10 cellular contexts compared by ENCODE assay signal in the genomic region with DNA sequence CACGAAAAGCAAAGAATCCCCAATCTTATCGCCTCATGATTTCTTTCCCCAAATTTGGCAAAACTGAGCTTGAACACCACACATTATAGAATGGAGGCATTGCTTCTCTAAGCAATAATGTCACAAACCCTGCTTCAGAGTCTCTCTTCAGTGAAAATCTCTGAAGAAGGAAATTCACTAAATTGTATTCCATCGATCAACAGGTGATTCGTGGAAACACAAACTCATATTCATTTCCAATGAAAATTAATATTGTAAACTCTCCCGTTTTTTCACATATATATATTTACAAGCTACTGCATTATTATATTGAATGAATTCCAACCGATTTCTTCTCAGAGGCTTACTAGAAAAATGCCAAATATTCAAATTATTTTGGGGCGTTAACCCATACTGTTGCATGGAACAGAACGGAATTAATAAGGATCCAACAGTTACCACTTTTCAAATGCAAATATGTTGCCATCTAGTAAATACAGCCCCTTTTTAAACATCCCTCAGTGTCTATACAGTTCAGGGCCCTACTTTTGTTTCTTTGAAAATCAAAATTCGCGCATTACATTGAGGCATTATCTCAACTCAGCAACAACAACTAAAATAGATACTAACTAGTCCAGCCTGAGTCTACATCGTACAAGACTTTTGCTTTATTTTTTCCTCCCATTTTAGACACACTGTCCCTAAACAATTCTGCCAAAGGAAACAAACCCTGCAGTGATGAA. TPM values are rescaled to one million over a fixed set of nuclear protein-coding genes. Genes with fewer than 3 reads are reported as not detected.
DNase-seq lines count a peak whose midpoint lies in the region; FAIRE-seq and TF ChIP-seq lines count a peak whose summit lies in the region.
"Had no signal": no experiment of that assay in that cellular context is flagged by ENCODE, and none has a peak within 500 bp of the region (broad histone marks: within the 10 kb centered on the region; RNA-seq: fewer than 3 reads in every experiment).

No MANE protein-coding gene starts in this region.

- peak overlapping the region; percentile 82 for H3K27ac ChIP-seq in skeletal muscle tissue (ENCODE audit: low read depth, low read length)

- H3K4me1 ChIP-seq in adipocyte (ENCODE audit: control insufficient read depth, insufficient read depth, low read length) = peaks cover 33% of the 10 kb centered on the region
- peaks cover 18 to 30% (median 23%) of the 10 kb centered on the region in 3 donors for H3K4me1 ChIP-seq in skeletal muscle tissue (ENCODE audit: control insufficient read depth in 3 of 3, insufficient read depth in 3 of 3, low read length in 3 of 3)

- H3K9me3 ChIP-seq in adipocyte (ENCODE audit: control insufficient read depth, low read length) (no peaks in the 10 kb centered on the region), iPS-18c (ENCODE audit: control insufficient read depth, insufficient read depth, low read length) (no peaks in the 10 kb centered on the region), skeletal muscle tissue (ENCODE audit: control insufficient read depth in 3 of 3, low read length in 3 of 3) (no peaks in the 10 kb centered on the region)

- H3K9ac ChIP-seq in adipocyte (ENCODE audit: low read length) = peak overlapping the region; percentile 94
- H3K9ac ChIP-seq in skeletal muscle tissue (ENCODE audit: low read depth in 1 of 3, low read length in 3 of 3) = peak overlapping the region; percentile 76 to 93 (median 91)

- TF ChIP-seq CTCF in HFF-Myc (IDR thresholded peaks at IDR 0.05; ENCODE audit: low read depth, low read length, missing control alignments) = no peak

- DNase-seq in HFF-Myc (ENCODE audit: extremely low read depth, low read depth) (no peak), adipocyte (ENCODE audit: low read depth) (peak; percentile 15), GM19239 (ENCODE audit: insufficient read length, low spot score) (no peak), NCI-H1930 (lab: John Stamatoyannopoulos, UW) (no peak), GM03348 (ENCODE audit: low spot score) (no peak), HT-29 (ENCODE audit: low spot score) (no peak)
- DNase-seq: stimulated activated naive CD4-positive, alpha-beta T cell had no signal

- H3K27me3 ChIP-seq in adipocyte (replicated peaks; ENCODE audit: control insufficient read depth, insufficient read depth, low read length) = no peaks in the 10 kb centered on the region
- no peaks in the 10 kb centered on the region for H3K27me3 ChIP-seq in skeletal muscle tissue (ENCODE audit: control insufficient read depth in 3 of 3, insufficient read depth in 3 of 3, low read length in 3 of 3)

- FAIRE-seq in GM19239 (lab: Jason Lieb, UNC) = no peak
- FAIRE-seq: endometrium had no signal

- H3K4me3 ChIP-seq in HFF-Myc (replicated peaks; ENCODE audit: low read depth, low read length) = peak overlapping the region; percentile 70
- H3K4me3 ChIP-seq in adipocyte (ENCODE audit: low read length) = peak overlapping the region; percentile 98
- peak overlapping the region; percentile 61 for H3K4me3 ChIP-seq in iPS-18c (ENCODE audit: insufficient read depth, low read depth, low read length)
- peak overlapping the region; percentile 87 to 92 (median 90) for H3K4me3 ChIP-seq in skeletal muscle tissue (ENCODE audit: low read length in 3 of 3)

- H3K36me3 ChIP-seq in adipocyte (ENCODE audit: control insufficient read depth, insufficient read depth, low read length, severe bottlenecking) (peaks cover 6% of the 10 kb centered on the region), skeletal muscle tissue (ENCODE audit: control insufficient read depth in 3 of 3, insufficient read depth in 3 of 3, low read length in 3 of 3) (peaks cover 0 to 3% (median 0%) of the 10 kb centered on the region in 3 donors)

RNA-seq across cellular contexts. Expression of a gene that starts 1.3 kb away (rescaled TPM):
- total RNA-seq in skeletal muscle tissue = 44.9 TPM
- total RNA-seq in HT-29 (2014; rRNA removed; shearing (Covaris generic)) = 20.4 and 24.4 TPM in 2 replicates
